Comparison of ENCODE assay signal across 17 cellular contexts in the genomic region with DNA sequence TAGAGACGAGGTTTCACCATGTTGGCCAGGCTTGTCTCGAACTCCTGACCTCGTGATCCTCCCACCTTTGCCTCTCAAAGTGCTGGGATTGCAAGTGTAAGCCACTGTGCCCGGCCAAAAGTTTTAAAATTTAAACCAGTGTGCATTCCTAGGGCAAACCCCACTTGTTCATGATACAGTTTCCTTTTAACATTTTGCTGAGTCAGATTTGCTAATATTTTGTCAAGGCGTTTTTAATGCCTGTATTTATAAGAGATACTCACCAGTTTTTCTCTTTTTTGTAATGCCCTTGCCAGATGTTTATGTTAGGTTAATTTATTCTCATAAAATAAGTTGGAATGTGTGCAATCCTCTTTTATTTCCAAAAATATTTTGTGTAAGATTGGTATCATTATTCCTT.
DNase-seq lines count a peak whose midpoint lies in the region; ATAC-seq, FAIRE-seq and TF ChIP-seq lines count a peak whose summit lies in the region.
"Had no signal": no experiment of that assay in that cellular context is flagged by ENCODE, and none has a peak within 500 bp of the region (broad histone marks: within the 10 kb centered on the region; RNA-seq: fewer than 3 reads in every experiment).

No MANE protein-coding gene starts in this region.

- no peak overlapping the region for H2BK120ac ChIP-seq in H1 (replicated peaks; ENCODE audit: low read depth, low read length)

- H3K4me2 ChIP-seq in HepG2 (ENCODE audit: low read depth, low read length) (no peak overlapping the region), HCT116 (ENCODE audit: low read length) (no peak overlapping the region), PC-9 (no peak overlapping the region), H1 (ENCODE audit: insufficient read depth in 1 of 2, low read depth in 2 of 2, low read length in 2 of 2) (no peak overlapping the region)

- no peak overlapping the region for H2BK15ac ChIP-seq in H1 (ENCODE audit: low read length)

- H3K9ac ChIP-seq in HepG2 (ENCODE audit: insufficient read depth, low read depth, low read length) (no peak overlapping the region), HCT116 (ENCODE audit: low read length) (no peak overlapping the region), H1 (replicated peaks in 1 of 4; ENCODE audit: extremely low read depth in 1 of 4, low read depth in 3 of 4, low read length in 3 of 4) (no peak overlapping the region)

- no peak overlapping the region for H3K56ac ChIP-seq in H1 (replicated peaks; ENCODE audit: insufficient read length, low read depth, low read length)

- H3K79me1 ChIP-seq in H1 (ENCODE audit: low read depth, low read length) = no peaks in the 10 kb centered on the region

- H3K4me3 ChIP-seq in HepG2 (replicated peaks in 1 of 3; ENCODE audit: insufficient read depth in 1 of 3, low read depth in 2 of 3, low read length in 3 of 3) (no peak overlapping the region), right lobe of liver (no peak overlapping the region), HCT116 (replicated peaks in 1 of 2; ENCODE audit: low read depth in 1 of 2, low read length in 2 of 2) (no peak overlapping the region), PC-9 (no peak overlapping the region), H1 (ENCODE audit: extremely low read depth in 1 of 4, insufficient read depth in 2 of 4, low read depth in 3 of 4, low read length in 4 of 4) (no peak overlapping the region), HAP-1 (no peak overlapping the region)

- H3K36me3 ChIP-seq in HepG2 (replicated peaks in 1 of 2; ENCODE audit: control insufficient read depth in 1 of 2, insufficient read depth in 2 of 2, low read length in 2 of 2) = no peaks in the 10 kb centered on the region
- no peaks in the 10 kb centered on the region for H3K36me3 ChIP-seq in right lobe of liver
- H3K36me3 ChIP-seq in HCT116 (ENCODE audit: control insufficient read depth in 1 of 2, insufficient read depth in 2 of 2, low read length in 2 of 2) = no peaks in the 10 kb centered on the region
- no peaks in the 10 kb centered on the region for H3K36me3 ChIP-seq in PC-9 (ENCODE audit: low read depth)
- H3K36me3 ChIP-seq in H1 (ENCODE audit: control insufficient read depth in 2 of 4, insufficient read depth in 4 of 4, low read length in 3 of 4) = no peaks in the 10 kb centered on the region
- H3K36me3 ChIP-seq in HAP-1 (replicated peaks) = no peaks in the 10 kb centered on the region

- H4K20me1 ChIP-seq in HepG2 (ENCODE audit: insufficient read depth, low read length) (no peaks in the 10 kb centered on the region), HCT116 (ENCODE audit: insufficient read depth) (no peaks in the 10 kb centered on the region), PC-9 (ENCODE audit: insufficient read depth) (no peaks in the 10 kb centered on the region), H1 (replicated peaks in 1 of 2; ENCODE audit: control insufficient read depth in 1 of 2, insufficient read depth in 2 of 2, low read length in 2 of 2) (no peaks in the 10 kb centered on the region)

- H4K5ac ChIP-seq in H1 (ENCODE audit: insufficient read length, low read depth, low read length) = no peak overlapping the region

- no peak overlapping the region for H3K14ac ChIP-seq in H1 (ENCODE audit: insufficient read length)

- POLR2A ChIA-PET in HepG2 (lab: Yijun Ruan, JAX) (no interaction called here), HCT116 (lab: Charles Lee) (no interaction called here), PC-9 (lab: Charles Lee; ENCODE audit: unreplicated experiment) (no interaction called here), H1 (lab: Charles Lee; ENCODE audit: partially characterized antibody) (no interaction called here)

- H3F3A ChIP-seq in PC-9 (ENCODE audit: insufficient read depth, low read depth) = no peaks in the 10 kb centered on the region

- H3K9me3 ChIP-seq in HepG2 (ENCODE audit: low read length) (no peaks in the 10 kb centered on the region), right lobe of liver (no peaks in the 10 kb centered on the region), HCT116 (ENCODE audit: control insufficient read depth in 1 of 2, insufficient read depth in 1 of 2, low read depth in 1 of 2, low read length in 2 of 2) (no peaks in the 10 kb centered on the region), PC-9 (ENCODE audit: insufficient read depth, low read depth) (no peaks in the 10 kb centered on the region), H1 (ENCODE audit: insufficient read depth in 2 of 2, low read depth in 1 of 2, low read length in 1 of 2) (no peaks in the 10 kb centered on the region; a peak in 1 of 4 replicates), HAP-1 (no peaks in the 10 kb centered on the region)

- no peak overlapping the region for H2AK5ac ChIP-seq in H1 (ENCODE audit: low read depth, low read length)

- TF ChIP-seq RAD21 in HepG2 (CRISPR knock-in tag; IDR thresholded peaks at IDR 0.05) (no peak), HCT116 (IDR thresholded peaks at IDR 0.05; ENCODE audit: low read depth) (no peak), H1 (IDR thresholded peaks at IDR 0.05 in 1 of 2, conservative IDR thresholded peaks at IDR 0.05 in 1 of 2; ENCODE audit: low read depth in 2 of 2, low read length in 2 of 2) (no peak)

- BruUV-seq in HepG2 (replicated peaks; lab: Mats Ljungman, UMichigan) (no TSS peak), HCT116 (replicated peaks; lab: Mats Ljungman, UMichigan) (no TSS peak), PC-9 (replicated peaks; lab: Mats Ljungman, UMichigan) (no TSS peak)

- no peak for TF ChIP-seq EP300 in HepG2 (IDR thresholded peaks at IDR 0.05; ENCODE audit: low read depth in 2 of 2, low read length in 2 of 2)
- TF ChIP-seq EP300 in HepG2 (CRISPR knock-in tag; IDR thresholded peaks at IDR 0.05; ENCODE audit: borderline replicate concordance) = no peak
- no peak for TF ChIP-seq EP300 in H1 (IDR thresholded peaks at IDR 0.05; ENCODE audit: borderline replicate concordance in 1 of 2, low read depth in 2 of 2, low read length in 2 of 2)

- RAD21 ChIA-PET in HCT116 (lab: Charles Lee; ENCODE audit: low non-redundant PET in 1 of 2, low total read pairs in 2 of 2, uncharacterized antibody in 2 of 2, unreplicated experiment in 2 of 2) = no interaction called here

- intact Hi-C loops in HepG2 (cut with micrococcal nuclease; ENCODE audit: unreplicated experiment) = no loop called here
- intact Hi-C loops in right lobe of liver (cut with DNase I) = no loop called here
- intact Hi-C loops in HCT116 (cut with micrococcal nuclease) = no loop called here
- intact Hi-C loops in PC-9 (cut with micrococcal nuclease; ENCODE audit: unreplicated experiment) = no loop called here

- H3K27me3 ChIP-seq in HepG2 (ENCODE audit: control insufficient read depth in 1 of 2, insufficient read depth in 2 of 2, low read length in 2 of 2) (no peaks in the 10 kb centered on the region), right lobe of liver (no peaks in the 10 kb centered on the region), HCT116 (ENCODE audit: insufficient read depth, low read length) (no peaks in the 10 kb centered on the region), PC-9 (ENCODE audit: insufficient read depth, low read depth) (no peaks in the 10 kb centered on the region), H1 (replicated peaks in 1 of 4; ENCODE audit: control insufficient read depth in 3 of 4, extremely low read depth in 1 of 4, insufficient read depth in 3 of 4, low read length in 3 of 4) (no peaks in the 10 kb centered on the region), HAP-1 (ENCODE audit: low read depth) (no peaks in the 10 kb centered on the region)

- FAIRE-seq in HepG2 (lab: Jason Lieb, UNC) = no peak
- FAIRE-seq in H1 (lab: Jason Lieb, UNC) = no peak
- FAIRE-seq: GM12892 had no signal

- CTCF ChIA-PET in HepG2 (lab: Yijun Ruan, JAX; ENCODE audit: low intra/inter-chr PET ratio, low total read pairs) (no interaction called here), HCT116 (lab: Charles Lee) (no interaction called here), PC-9 (lab: Charles Lee) (no interaction called here), H1 (lab: Charles Lee; ENCODE audit: partially characterized antibody) (no interaction called here)

- no peak overlapping the region for H2BK12ac ChIP-seq in H1 (ENCODE audit: low read depth, low read length)

- H2BK20ac ChIP-seq in H1 (ENCODE audit: low read length) = no peak overlapping the region

- in situ Hi-C loops in HepG2 (cut with HindIII; ENCODE audit: extremely low pct_ligation_motif_present, low pct_unique_long_range_greater_than_20kb) (no loop called here), HAP-1 (cut with MboI; ENCODE audit: low sequenced_read_pairs) (no loop called here)

- no peak overlapping the region for H3K4ac ChIP-seq in H1 (replicated peaks; ENCODE audit: insufficient read length, low read depth, low read length)

- WGBS in HepG2 (ENCODE audit: low lambda C conversion rate) = 0% methylated on average over 5 of the region's 5 CpGs
- 39% methylated on average over 4 of the region's 5 CpGs for WGBS in right lobe of liver (ENCODE audit: insufficient coverage, low coverage, low lambda C conversion rate, missing lambda C conversion rate)
- WGBS in H1 (ENCODE audit: extremely low coverage in 1 of 2, insufficient coverage in 1 of 2, insufficient read length in 1 of 2, insufficient replicate concordance in 2 of 2, low coverage in 1 of 2, low lambda C conversion rate in 2 of 2, missing lambda C conversion rate in 1 of 2), 2 experiments = 96% methylated on average over 5 of the region's 5 CpGs; no CpG with 5 or more reads in 1 of the 2 experiments

- H3K23ac ChIP-seq in H1 (ENCODE audit: insufficient read length) = no peak overlapping the region

- no peaks in the 10 kb centered on the region for H3K23me2 ChIP-seq in H1 (ENCODE audit: low read depth, low read length)

- H3K4me1 ChIP-seq in HepG2 (ENCODE audit: insufficient read depth, low read length) (no peaks in the 10 kb centered on the region), right lobe of liver (no peaks in the 10 kb centered on the region), HCT116 (ENCODE audit: control insufficient read depth in 1 of 2, insufficient read depth in 2 of 2, low read length in 2 of 2) (no peaks in the 10 kb centered on the region), PC-9 (replicated peaks; ENCODE audit: insufficient read depth) (no peaks in the 10 kb centered on the region), H1 (replicated peaks in 1 of 4; ENCODE audit: control insufficient read depth in 3 of 4, insufficient read depth in 4 of 4, low read length in 3 of 4) (no peaks in the 10 kb centered on the region), HAP-1 (no peaks in the 10 kb centered on the region)
- H3K4me1 ChIP-seq: Caco-2 had no signal

- H3K79me2 ChIP-seq in HepG2 (ENCODE audit: insufficient read depth, low read length) (no peaks in the 10 kb centered on the region), HCT116 (ENCODE audit: insufficient read depth, low read length) (no peaks in the 10 kb centered on the region), PC-9 (ENCODE audit: low read depth) (no peaks in the 10 kb centered on the region), H1 (ENCODE audit: control insufficient read depth in 1 of 2, insufficient read depth in 2 of 2, low read length in 2 of 2) (no peaks in the 10 kb centered on the region)

- H2AFZ ChIP-seq in HepG2 (ENCODE audit: low read length) (no peak overlapping the region), HCT116 (ENCODE audit: low read depth, low read length, poor library complexity, severe bottlenecking) (peak overlapping the region; percentile 18), PC-9 (peak overlapping the region; percentile 64; the same call in 1 of the 2 replicates), H1 (ENCODE audit: low read length) (no peak overlapping the region)

- no peak for TF ChIP-seq CTCF in HepG2 (CRISPR knock-in tag; IDR thresholded peaks at IDR 0.05)
- TF ChIP-seq CTCF in right lobe of liver (IDR thresholded peaks at IDR 0.05) = no peak
- TF ChIP-seq CTCF in HCT116 (IDR thresholded peaks at IDR 0.05 in 2 of 3, conservative IDR thresholded peaks at IDR 0.05 in 1 of 3; ENCODE audit: borderline replicate concordance in 1 of 3, insufficient read depth in 1 of 3, low read depth in 2 of 3, low read length in 2 of 3) = no peak
- no peak for TF ChIP-seq CTCF in PC-9 (conservative IDR thresholded peaks at IDR 0.05)
- TF ChIP-seq CTCF in H1 (IDR thresholded peaks at IDR 0.05; ENCODE audit: control extremely low read depth in 1 of 3, insufficient read depth in 1 of 3, low read depth in 1 of 3, low read length in 3 of 3) = no peak

- H3K18ac ChIP-seq in H1 (ENCODE audit: extremely low read depth, low read length) = no peak overlapping the region

- no peak overlapping the region for H2BK5ac ChIP-seq in H1 (ENCODE audit: low read depth, low read length)

- H3K27ac ChIP-seq in HepG2 (ENCODE audit: extremely low read length, insufficient read depth, low read length) (no peak overlapping the region), right lobe of liver (no peak overlapping the region), HCT116 (ENCODE audit: low read depth, low read length) (no peak overlapping the region), PC-9 (no peak overlapping the region), H1 (ENCODE audit: low read depth, low read length) (no peak overlapping the region)

- no peak for TF ChIP-seq POLR2A in HepG2 (IDR thresholded peaks at IDR 0.05; ENCODE audit: insufficient read depth in 1 of 2, low read depth in 2 of 2, low read length in 2 of 2)
- TF ChIP-seq POLR2A in right lobe of liver (IDR thresholded peaks at IDR 0.05) = no peak
- no peak for TF ChIP-seq POLR2A in HCT116 (IDR thresholded peaks at IDR 0.05; ENCODE audit: borderline replicate concordance, extremely low read depth, insufficient read depth, insufficient read length)
- no peak for TF ChIP-seq POLR2A in H1 (IDR thresholded peaks at IDR 0.05; ENCODE audit: control extremely low read depth in 1 of 2, low read depth in 2 of 2, low read length in 2 of 2)

- H3K9me2 ChIP-seq in HCT116 (ENCODE audit: insufficient read depth) = no peaks in the 10 kb centered on the region
- H3K9me2 ChIP-seq in PC-9 (ENCODE audit: insufficient read depth) = no peaks in the 10 kb centered on the region

- no peak for DNase-seq in HepG2 (ENCODE audit: low spot score)
- DNase-seq in right lobe of liver = no peak
- DNase-seq in HCT116 (ENCODE audit: low read depth, low spot score) = no peak
- no peak for DNase-seq in PC-9
- no peak for DNase-seq in H1 (ENCODE audit: low read depth in 1 of 2, low spot score in 2 of 2)
- DNase-seq in HAP-1 (ENCODE audit: low spot score in 2 of 2) = no peak
- no peak for DNase-seq in NK-92 (lab: John Stamatoyannopoulos, UW; ENCODE audit: unreplicated experiment)
- DNase-seq: 8988T; C1 segment of cervical spinal cord; Caco-2; CD4-positive, CD25-positive, alpha-beta regulatory T cell; CD8-positive, alpha-beta T cell; DMS153; DND-41; H9 had no signal

- no peak overlapping the region for H4K8ac ChIP-seq in H1 (ENCODE audit: extremely low read depth, insufficient read depth, low read length)

- ATAC-seq in HepG2 (no peak), right lobe of liver (no peak), HCT116 (no peak), GM18520 (IDR thresholded peaks at IDR 0.05; ENCODE audit: unreplicated experiment) (no peak)
- ATAC-seq: CD8-positive, alpha-beta T cell had no signal

- no peak overlapping the region for H4K91ac ChIP-seq in H1 (replicated peaks; ENCODE audit: insufficient read length, low read length)

Comparison
In these comparisons a context has a peak if more than half of its experiments do, and no peak if none do; other contexts are left out.
1. H2AFZ ChIP-seq: peak in HCT116 (single experiment) and PC-9 (single experiment); none in HepG2 (single experiment) and H1 (single experiment).